ENCODE assay signal across 1 cellular context in the genomic region with DNA sequence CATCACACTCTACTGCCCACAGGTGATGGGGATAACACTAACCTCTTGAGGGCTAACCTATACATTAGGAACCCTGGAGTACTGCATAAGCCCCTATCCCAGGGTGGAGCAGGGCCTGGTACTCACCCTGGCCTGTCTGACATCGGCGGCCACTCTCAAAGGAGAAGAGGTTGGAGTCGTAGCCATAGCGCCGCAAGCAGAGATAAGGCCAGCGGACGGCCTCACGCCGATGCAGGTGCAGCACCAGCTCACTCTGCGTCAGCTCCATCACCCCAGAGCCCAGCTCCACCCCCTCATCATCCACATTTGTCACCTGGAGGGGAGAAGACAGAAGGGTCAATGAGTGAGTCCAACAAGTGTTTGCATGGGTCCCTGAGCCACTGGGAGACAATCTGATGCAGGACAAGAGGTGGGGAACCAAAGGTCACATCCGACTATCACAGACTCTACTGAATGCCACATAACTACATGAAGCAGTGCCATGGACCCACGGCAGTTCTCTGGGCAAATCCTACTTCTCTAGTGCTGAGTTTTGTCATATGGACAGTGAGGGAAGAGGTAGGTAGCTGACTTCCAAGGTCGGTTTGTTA.
A peak's percentile ranks its signal among the peaks of the same experiment; 100 is the strongest.
TF ChIP-seq lines count a peak whose summit lies in the region.

No MANE protein-coding gene starts in this region.

TF ChIP-seq in HEK293, 187 proteins besides CTCF, POLR2A, EP300 and RAD21:
- no peak for TF ChIP-seq ZNF624 (tag by site-specific recombination; IDR thresholded peaks at IDR 0.05)
- no peak for TF ChIP-seq ZNF354C (tag by site-specific recombination; IDR thresholded peaks at IDR 0.05; ENCODE audit: borderline replicate concordance, low read depth)
- peak; percentile 80 for TF ChIP-seq SCRT2 (tag by site-specific recombination; IDR thresholded peaks at IDR 0.05)
TF ChIP-seq in HEK293: peak in this region for 1.
